30 cellular contexts compared by ENCODE assay signal in the genomic region with DNA sequence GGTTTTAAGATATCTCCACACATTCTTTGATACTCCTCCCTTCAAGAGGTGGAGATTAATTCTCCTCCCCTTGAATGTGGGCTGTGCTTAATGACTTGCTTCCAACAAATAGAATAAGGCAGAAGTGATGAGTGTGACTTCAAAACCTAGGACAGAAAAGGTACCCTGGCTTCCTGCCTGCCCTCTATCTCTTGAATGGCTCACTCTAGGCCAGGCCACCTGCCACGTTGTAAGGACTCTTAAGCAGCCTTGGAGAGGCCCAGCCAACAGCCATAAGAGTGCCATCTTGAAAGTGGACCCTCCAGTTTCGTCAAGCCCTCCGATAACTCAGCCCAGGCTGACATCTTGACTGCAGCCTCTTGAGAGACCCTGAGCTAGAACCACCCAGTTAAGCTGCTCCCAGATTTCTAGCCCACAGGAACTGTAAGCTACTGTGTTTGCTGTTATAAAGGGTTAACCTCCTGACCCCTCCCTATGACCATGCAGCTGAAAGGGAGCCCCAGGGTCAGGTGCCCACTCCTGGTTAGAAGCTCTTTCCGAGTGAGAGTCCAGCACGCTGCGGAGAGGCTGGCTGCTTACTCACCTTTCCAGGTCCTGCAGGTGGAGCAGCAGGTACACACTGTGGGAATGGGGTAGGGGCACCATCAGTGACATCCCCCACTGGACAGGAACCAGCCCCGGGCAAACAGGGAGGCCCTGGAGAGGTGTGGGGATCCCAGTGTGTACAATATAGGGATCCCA. TPM values are rescaled to one million over a fixed set of nuclear protein-coding genes. Genes with fewer than 3 reads are reported as not detected.
DNase-seq lines count a peak whose midpoint lies in the region; ATAC-seq and TF ChIP-seq lines count a peak whose summit lies in the region.
"Had no signal": no experiment of that assay in that cellular context is flagged by ENCODE, and none has a peak within 500 bp of the region (broad histone marks: within the 10 kb centered on the region; RNA-seq: fewer than 3 reads in every experiment).

No MANE protein-coding gene starts in this region.

- peaks cover 0 to 4% of the 10 kb centered on the region in 2 donors for H3K36me3 ChIP-seq in psoas muscle (ENCODE audit: insufficient read depth in 1 of 2, low read depth in 1 of 2)
- H3K36me3 ChIP-seq: cardiac muscle cell, neural progenitor cell, transverse colon had no signal

- ATAC-seq in psoas muscle (no peak), GM19035 (IDR thresholded peaks at IDR 0.05; ENCODE audit: unreplicated experiment) (no peak)
- ATAC-seq: activated CD8-positive, alpha-beta T cell treated with anti-CD3 and anti-CD28 coated beads, Interleukin-2, amount 10 ng/mL, durations not matched to agents 7 days and 5 days; Panc1; sciatic nerve had no signal

- peak overlapping the region; percentile 23 for H3K27ac ChIP-seq in psoas muscle
- H3K27ac ChIP-seq: cardiac muscle cell, epithelial cell of prostate, neural progenitor cell, parathyroid adenoma had no signal

- H3K27me3 ChIP-seq in psoas muscle (ENCODE audit: insufficient read depth in 3 of 3, low read length in 2 of 3), result no peaks in the 10 kb centered on the region
- H3K27me3 ChIP-seq: cardiac muscle cell, transverse colon had no signal

- H3K9me3 ChIP-seq in psoas muscle, result no peaks in the 10 kb centered on the region
- H3K9me3 ChIP-seq: transverse colon had no signal

- intact Hi-C loops in psoas muscle (cut with DNase I), result loop anchor here in 1 of 2 donors (10.0 kb wide), 1 partner anchor 388 kb away; no protein-coding TSS in a partner anchor

- 83 to 89% (median 85%) methylated on average over 7 of the region's 7 CpGs for WGBS in psoas muscle, 3 donors

- H3K4me1 ChIP-seq in psoas muscle, result peaks cover 34% of the 10 kb centered on the region
- H3K4me1 ChIP-seq: parathyroid adenoma had no signal

- CTCF ChIA-PET in activated naive CD4-positive, alpha-beta T cell treated with anti-CD3 and anti-CD28 coated beads, Interleukin-2, amount 10 ng/mL, durations not matched to agents 7 days and 5 days (lab: Charles Lee), result no interaction called here

- H3K27ac Mint-ChIP-seq in activated naive CD4-positive, alpha-beta T cell treated with anti-CD3 and anti-CD28 coated beads, Interleukin-2, amount 10 ng/mL, durations not matched to agents 7 days and 5 days, result peak overlapping the region; percentile 55
- H3K27ac Mint-ChIP-seq: activated naive CD8-positive, alpha-beta T cell; activated T-helper 2 cell treated with anti-CD3 and anti-CD28 coated beads, Interferon-gamma antibody, Interleukin-2, Interleukin-4, amounts not matched to agents 10 μg/mL and 5 μg/mL and 100 μg/mL, durations not matched to agents 14 hours and 24 hours and 36 hours; neural progenitor cell; T-helper 2 cell treated with Interferon-gamma antibody and Interleukin-4, amounts not matched to agents 5 μg/mL and 100 μg/mL, for 36 hours had no signal

- no peaks in the 10 kb centered on the region for H3K9me3 Mint-ChIP-seq in activated naive CD4-positive, alpha-beta T cell treated with anti-CD3 and anti-CD28 coated beads, Interleukin-2, amount 10 ng/mL, durations not matched to agents 7 days and 5 days
- H3K9me3 Mint-ChIP-seq: activated T-helper 2 cell treated with anti-CD3 and anti-CD28 coated beads, Interferon-gamma antibody, Interleukin-2, Interleukin-4, amounts not matched to agents 10 μg/mL and 5 μg/mL and 100 μg/mL, durations not matched to agents 14 hours and 24 hours and 36 hours; IgD-negative memory B cell; neural progenitor cell; T-helper 2 cell treated with Interferon-gamma antibody and Interleukin-4, amounts not matched to agents 5 μg/mL and 100 μg/mL, for 36 hours had no signal

- no peak overlapping the region for H3K4me3 Mint-ChIP-seq in activated naive CD4-positive, alpha-beta T cell treated with anti-CD3 and anti-CD28 coated beads, Interleukin-2, amount 10 ng/mL, durations not matched to agents 7 days and 5 days
- H3K4me3 Mint-ChIP-seq: activated CD8-positive, alpha-beta T cell treated with anti-CD3 and anti-CD28 coated beads, Interleukin-2, amount 10 ng/mL, durations not matched to agents 7 days and 5 days; activated naive CD8-positive, alpha-beta T cell; neural progenitor cell; T-helper 2 cell treated with Interferon-gamma antibody and Interleukin-4, amounts not matched to agents 5 μg/mL and 100 μg/mL, for 36 hours had no signal

- peaks cover 9% of the 10 kb centered on the region for H3K27me3 Mint-ChIP-seq in activated naive CD4-positive, alpha-beta T cell treated with anti-CD3 and anti-CD28 coated beads, Interleukin-2, amount 10 ng/mL, durations not matched to agents 7 days and 5 days
- H3K27me3 Mint-ChIP-seq: activated naive CD8-positive, alpha-beta T cell; IgD-negative memory B cell had no signal

- no peak for DNase-seq in activated naive CD4-positive, alpha-beta T cell treated with anti-CD3 and anti-CD28 coated beads, Interleukin-2, amount 10 ng/mL, durations not matched to agents 7 days and 5 days
- DNase-seq in activated naive CD4-positive, alpha-beta T cell (lab: John Stamatoyannopoulos, UW), result no peak
- DNase-seq in DMS79 (lab: John Stamatoyannopoulos, UW) (peak; percentile 81), OCI-M1 (lab: John Stamatoyannopoulos, UW) (peak; percentile 34), psoas muscle (no peak), HT-29 (ENCODE audit: low spot score) (no peak), DMS53 (lab: John Stamatoyannopoulos, UW) (no peak)
- DNase-seq: activated CD8-positive, alpha-beta T cell treated with anti-CD3 and anti-CD28 coated beads, Interleukin-2, amount 10 ng/mL, durations not matched to agents 7 days and 5 days; aorta; DMS153; effector memory CD4-positive, alpha-beta T cell; HCEC 1CT; NCI-H1048; NCI-H1694; NCI-H526; SHP77; stimulated activated CD4-positive, alpha-beta T cell treated with anti-CD3 and anti-CD28 coated beads, Interleukin-4, amount 100 ng/mL, for 1 hour; transverse colon had no signal

- H3K36me3 Mint-ChIP-seq in activated naive CD4-positive, alpha-beta T cell treated with anti-CD3 and anti-CD28 coated beads, Interleukin-2, amount 10 ng/mL, durations not matched to agents 7 days and 5 days, result no peaks in the 10 kb centered on the region
- H3K36me3 Mint-ChIP-seq: activated naive CD8-positive, alpha-beta T cell; neural progenitor cell had no signal

- no peak overlapping the region for H3K4me3 ChIP-seq in psoas muscle
- H3K4me3 ChIP-seq: cardiac muscle cell, coronary artery, neural progenitor cell, transverse colon had no signal

- peaks cover 24% of the 10 kb centered on the region for H3K4me1 Mint-ChIP-seq in activated naive CD4-positive, alpha-beta T cell treated with anti-CD3 and anti-CD28 coated beads, Interleukin-2, amount 10 ng/mL, durations not matched to agents 7 days and 5 days

- no peak for TF ChIP-seq CTCF in psoas muscle (IDR thresholded peaks at IDR 0.05)

RNA-seq across cellular contexts. Expression of gene MRPL35, which starts 27.7 kb away (rescaled TPM):
- 10 to 100 TPM; 39.7 to 67.4 (median 47.9) TPM for total RNA-seq in psoas muscle
- 10 to 100 TPM; 46.3 to 94.7 (median 65.8) TPM for polyA plus RNA-seq in psoas muscle
- 13.4 and 14.7 TPM in 2 replicates for total RNA-seq in HT-29 (2014; rRNA removed; shearing (Covaris generic))

RNA-seq across cellular contexts. Expression of gene IMMT, which starts 31.7 kb away (rescaled TPM):
- total RNA-seq in psoas muscle, result 100 to 1,000 TPM; 141 to 272 (median 167) TPM
- 100 to 1,000 TPM; 132 to 185 (median 148) TPM for polyA plus RNA-seq in psoas muscle
- total RNA-seq in HT-29 (2014; rRNA removed; shearing (Covaris generic)), result 44.3 and 52.1 TPM in 2 replicates

Comparison
In these comparisons a context has a peak if more than half of its experiments do, and no peak if none do; other contexts are left out.
1. DNase-seq: peak in DMS79 (single experiment) and OCI-M1 (single experiment); none in activated naive CD4-positive, alpha-beta T cell treated with anti-CD3 and anti-CD28 coated beads, Interleukin-2, amount 10 ng/mL, durations not matched to agents 7 days and 5 days (single experiment), activated naive CD4-positive, alpha-beta T cell (0 of 4), psoas muscle (0 of 2), HT-29 (single experiment) and DMS53 (single experiment).